In genomic region chr9:130450344-130451003, GRCh38 we compare ENCODE assay signal across 19 cellular contexts. TPM values are rescaled to one million over a fixed set of nuclear protein-coding genes. Genes with fewer than 3 reads are reported as not detected.
A peak's percentile ranks its signal among the peaks of the same experiment; 100 is the strongest.
DNase-seq lines count a peak whose midpoint lies in the region; ATAC-seq and TF ChIP-seq lines count a peak whose summit lies in the region.
"Had no signal": no experiment of that assay in that cellular context is flagged by ENCODE, and none has a peak within 500 bp of the region (broad histone marks: within the 10 kb centered on the region; RNA-seq: fewer than 3 reads in every experiment).

No MANE protein-coding gene starts in this region.

- no TSS peak for BruUV-seq in PC-9 (replicated peaks; lab: Mats Ljungman, UMichigan)

- H3K18ac ChIP-seq in neuronal stem cell (ENCODE audit: low read length): peak overlapping the region; percentile 8

- no peak for TF ChIP-seq CTCF in gastroesophageal sphincter (IDR thresholded peaks at IDR 0.05)
- TF ChIP-seq CTCF in PC-9 (conservative IDR thresholded peaks at IDR 0.05): no peak

- H3K36me3 ChIP-seq in gastroesophageal sphincter (no peaks in the 10 kb centered on the region), neuronal stem cell (replicated peaks in 1 of 2; ENCODE audit: control insufficient read depth in 2 of 2, insufficient read depth in 2 of 2, low read length in 2 of 2) (no peaks in the 10 kb centered on the region), PC-9 (ENCODE audit: low read depth) (no peaks in the 10 kb centered on the region)
- H3K36me3 ChIP-seq: SJCRH30 had no signal

- H3K27ac ChIP-seq in gastroesophageal sphincter: peak overlapping the region in 3 of 4 donors; percentile 79 to 86 (median 85)
- no peak overlapping the region for H3K27ac ChIP-seq in neuronal stem cell (replicated peaks; ENCODE audit: low read length)
- no peak overlapping the region for H3K27ac ChIP-seq in PC-9
- H3K27ac ChIP-seq: SJCRH30 had no signal

- no peaks in the 10 kb centered on the region for H3K79me1 ChIP-seq in neuronal stem cell (ENCODE audit: low read depth, low read length)

- no peak for ATAC-seq in gastroesophageal sphincter
- ATAC-seq: esophagus mucosa; stimulated activated memory B cell treated with anti-CD40 and anti-IgM and Interleukin-4, amounts not matched to agents 10 μg/mL and 1 μg/mL and 100 μg/mL, for 72 hours had no signal

- peaks cover 25% of the 10 kb centered on the region for H4K20me1 ChIP-seq in PC-9 (ENCODE audit: insufficient read depth)

- intact Hi-C loops in PC-9 (cut with micrococcal nuclease; ENCODE audit: unreplicated experiment): loop anchor here (2.0 to 5.0 kb wide), 2 partner anchors 36 to 343 kb away; no protein-coding TSS in a partner anchor

- no peak overlapping the region for H3K14ac ChIP-seq in neuronal stem cell (ENCODE audit: low read length)

- H2BK5ac ChIP-seq in neuronal stem cell (ENCODE audit: low read length): no peak overlapping the region

- no peak for TF ChIP-seq EP300 in gastroesophageal sphincter (IDR thresholded peaks at IDR 0.05)

- H3K9me3 ChIP-seq in gastroesophageal sphincter (no peaks in the 10 kb centered on the region), neuronal stem cell (replicated peaks in 1 of 2; ENCODE audit: control insufficient read depth in 2 of 2, insufficient read depth in 1 of 2, low read depth in 1 of 2, low read length in 2 of 2) (no peaks in the 10 kb centered on the region), PC-9 (ENCODE audit: insufficient read depth, low read depth) (no peaks in the 10 kb centered on the region)
- H3K9me3 ChIP-seq: BE2C, HAP-1, SJCRH30 had no signal

- no peak overlapping the region for H2BK15ac ChIP-seq in neuronal stem cell (ENCODE audit: low read length)

- H3K4me2 ChIP-seq in neuronal stem cell (ENCODE audit: insufficient read depth, low read length, poor library complexity, severe bottlenecking) (no peak overlapping the region), PC-9 (no peak overlapping the region)

- H3K27me3 ChIP-seq in gastroesophageal sphincter (no peaks in the 10 kb centered on the region), neuronal stem cell (ENCODE audit: control insufficient read depth in 3 of 3, insufficient read depth in 3 of 3, low read depth in 1 of 3, low read length in 3 of 3) (peaks cover 0 to 29% (median 2%) of the 10 kb centered on the region in 3 experiments), PC-9 (ENCODE audit: insufficient read depth, low read depth) (no peaks in the 10 kb centered on the region)
- H3K27me3 ChIP-seq: BE2C, SJCRH30 had no signal

- H3K9ac ChIP-seq in neuronal stem cell (ENCODE audit: low read depth, low read length, poor library complexity): no peak overlapping the region

- H3F3A ChIP-seq in PC-9 (ENCODE audit: insufficient read depth, low read depth): peaks cover 3% of the 10 kb centered on the region; the same call in 1 of the 2 replicates

- POLR2A ChIA-PET in PC-9 (lab: Charles Lee; ENCODE audit: unreplicated experiment): no interaction called here

- H2AK5ac ChIP-seq in neuronal stem cell (ENCODE audit: low read depth, low read length): peak overlapping the region; percentile 36

- H4K8ac ChIP-seq in neuronal stem cell (ENCODE audit: low read depth, low read length): no peak overlapping the region

- no peak for TF ChIP-seq POLR2A in gastroesophageal sphincter (IDR thresholded peaks at IDR 0.05)

- H3K4me1 ChIP-seq in gastroesophageal sphincter (peaks cover 8 to 83% (median 45%) of the 10 kb centered on the region in 3 donors), neuronal stem cell (ENCODE audit: control insufficient read depth in 2 of 2, insufficient read depth in 1 of 2, low read depth in 1 of 2, low read length in 2 of 2) (peaks cover 15 to 36% of the 10 kb centered on the region in 2 donors), PC-9 (replicated peaks; ENCODE audit: insufficient read depth) (peaks cover 42% of the 10 kb centered on the region)

- CTCF ChIA-PET in PC-9 (lab: Charles Lee): no interaction called here

- H2BK12ac ChIP-seq in neuronal stem cell (ENCODE audit: low read length): no peak overlapping the region

- H3K23ac ChIP-seq in neuronal stem cell (ENCODE audit: low read depth, low read length, poor library complexity): no peak overlapping the region

- H2AFZ ChIP-seq in neuronal stem cell (ENCODE audit: low read length) (no peak overlapping the region), PC-9 (no peak overlapping the region)

- no peak overlapping the region for H3K4me3 ChIP-seq in gastroesophageal sphincter
- peak overlapping the region in 1 of 2 donors; percentile 28 for H3K4me3 ChIP-seq in neuronal stem cell (ENCODE audit: low read length in 2 of 2)
- H3K4me3 ChIP-seq in PC-9: no peak overlapping the region
- H3K4me3 ChIP-seq: HAP-1, SJCRH30 had no signal

- H3K27ac Mint-ChIP-seq in T-helper 2 cell treated with Interferon-gamma antibody and Interleukin-4, amounts not matched to agents 5 μg/mL and 100 μg/mL, for 36 hours: no peak overlapping the region
- H3K27ac Mint-ChIP-seq: activated CD8-positive, alpha-beta memory T cell treated with anti-CD3 and anti-CD28 coated beads, Interleukin-2, amount 10 ng/mL, durations not matched to agents 7 days and 5 days; activated naive CD8-positive, alpha-beta T cell; mesothelial cell of epicardium; stimulated activated memory B cell treated with anti-CD40 and anti-IgM and Interleukin-4, amounts not matched to agents 10 μg/mL and 1 μg/mL and 100 μg/mL, for 72 hours had no signal

- no peaks in the 10 kb centered on the region for H3K9me2 ChIP-seq in PC-9 (ENCODE audit: insufficient read depth)

- H2BK120ac ChIP-seq in neuronal stem cell (ENCODE audit: low read depth, low read length): no peak overlapping the region

- H3K79me2 ChIP-seq in PC-9 (ENCODE audit: low read depth): peaks cover 7% of the 10 kb centered on the region; the same call in 1 of the 2 replicates

- no CpG with 5 or more reads among the region's 15 CpGs for WGBS in gastroesophageal sphincter (ENCODE audit: low coverage in 1 of 2), 2 donors
- no CpG with 5 or more reads among the region's 15 CpGs for WGBS in neuronal stem cell (ENCODE audit: extremely low coverage in 2 of 2, insufficient read length in 2 of 2, insufficient replicate concordance in 1 of 2), 2 donors

- no peak overlapping the region for H4K91ac ChIP-seq in neuronal stem cell (ENCODE audit: low read depth, low read length, poor library complexity)

- no peaks in the 10 kb centered on the region for H3K36me3 Mint-ChIP-seq in T-helper 2 cell treated with Interferon-gamma antibody and Interleukin-4, amounts not matched to agents 5 μg/mL and 100 μg/mL, for 36 hours (ENCODE audit: low read depth)
- H3K36me3 Mint-ChIP-seq: activated CD8-positive, alpha-beta memory T cell treated with anti-CD3 and anti-CD28 coated beads, Interleukin-2, amount 10 ng/mL, durations not matched to agents 7 days and 5 days; activated naive CD8-positive, alpha-beta T cell; mesothelial cell of epicardium; stimulated activated memory B cell treated with anti-CD40 and anti-IgM and Interleukin-4, amounts not matched to agents 10 μg/mL and 1 μg/mL and 100 μg/mL, for 72 hours had no signal

- peaks cover 12% of the 10 kb centered on the region for H3K4me1 Mint-ChIP-seq in T-helper 2 cell treated with Interferon-gamma antibody and Interleukin-4, amounts not matched to agents 5 μg/mL and 100 μg/mL, for 36 hours (ENCODE audit: low read depth)

- no peaks in the 10 kb centered on the region for H3K9me3 Mint-ChIP-seq in T-helper 2 cell treated with Interferon-gamma antibody and Interleukin-4, amounts not matched to agents 5 μg/mL and 100 μg/mL, for 36 hours
- H3K9me3 Mint-ChIP-seq: mesothelial cell of epicardium; stimulated activated memory B cell treated with anti-CD40 and anti-IgM and Interleukin-4, amounts not matched to agents 10 μg/mL and 1 μg/mL and 100 μg/mL, for 72 hours had no signal

- DNase-seq in COLO668 (lab: John Stamatoyannopoulos, UW; ENCODE audit: unreplicated experiment) (peak; percentile 82), HuH-7.5 (ENCODE audit: low spot score) (peak; percentile 93), neuronal stem cell (ENCODE audit: low spot score) (no peak), PC-9 (no peak), NAMALWA (ENCODE audit: low spot score) (no peak)
- no peak for DNase-seq in T-helper 2 cell treated with Interferon-gamma antibody and Interleukin-4, amounts not matched to agents 5 μg/mL and 100 μg/mL, for 36 hours (ENCODE audit: low spot score)
- no peak for DNase-seq in activated naive CD4-positive, alpha-beta T cell (lab: John Stamatoyannopoulos, UW)
- DNase-seq: activated CD8-positive, alpha-beta memory T cell treated with anti-CD3 and anti-CD28 coated beads, Interleukin-2, amount 10 ng/mL, durations not matched to agents 7 days and 5 days; BE2C; GF-D8; NCI-H1694; SJCRH30; stimulated activated CD4-positive, alpha-beta T cell treated with anti-CD3 and anti-CD28 coated beads, Interleukin-2, amount 100 ng/mL, for 48 hours had no signal

- H3K4ac ChIP-seq in neuronal stem cell (ENCODE audit: low read length): no peak overlapping the region

- H3K4me3 Mint-ChIP-seq in T-helper 2 cell treated with Interferon-gamma antibody and Interleukin-4, amounts not matched to agents 5 μg/mL and 100 μg/mL, for 36 hours: no peak overlapping the region
- H3K4me3 Mint-ChIP-seq: activated CD8-positive, alpha-beta memory T cell treated with anti-CD3 and anti-CD28 coated beads, Interleukin-2, amount 10 ng/mL, durations not matched to agents 7 days and 5 days; activated naive CD8-positive, alpha-beta T cell; mesothelial cell of epicardium; stimulated activated memory B cell treated with anti-CD40 and anti-IgM and Interleukin-4, amounts not matched to agents 10 μg/mL and 1 μg/mL and 100 μg/mL, for 72 hours had no signal

- peaks cover 8% of the 10 kb centered on the region for H3K27me3 Mint-ChIP-seq in T-helper 2 cell treated with Interferon-gamma antibody and Interleukin-4, amounts not matched to agents 5 μg/mL and 100 μg/mL, for 36 hours (ENCODE audit: low read depth)

RNA-seq across cellular contexts. Expression of gene ASS1, which starts 5.7 kb away (rescaled TPM):
- total RNA-seq in gastroesophageal sphincter: 100 to 1,000 TPM in 1 of 4 donors, 10 to 100 TPM in 3; 46.7 to 131 (median 94.4) TPM
- polyA plus RNA-seq in neuronal stem cell (2013, experiment 1 of 2): 19.7 TPM
- 19.8 TPM for polyA plus RNA-seq in neuronal stem cell (2013, experiment 2 of 2)
- total RNA-seq in PC-9 (2021): 255 and 371 TPM in 2 replicates

Comparison
In these comparisons a context has a peak if more than half of its experiments do, and no peak if none do; other contexts are left out.
1. DNase-seq: peak in COLO668 (single experiment) and HuH-7.5 (single experiment); none in neuronal stem cell (single experiment), T-helper 2 cell treated with Interferon-gamma antibody and Interleukin-4, amounts not matched to agents 5 μg/mL and 100 μg/mL, for 36 hours (single experiment), PC-9 (0 of 2), activated naive CD4-positive, alpha-beta T cell (0 of 4) and NAMALWA (single experiment).
2. H3K27ac ChIP-seq: peak in gastroesophageal sphincter (3 of 4); none in neuronal stem cell (single experiment) and PC-9 (single experiment).